In the genomic region with DNA sequence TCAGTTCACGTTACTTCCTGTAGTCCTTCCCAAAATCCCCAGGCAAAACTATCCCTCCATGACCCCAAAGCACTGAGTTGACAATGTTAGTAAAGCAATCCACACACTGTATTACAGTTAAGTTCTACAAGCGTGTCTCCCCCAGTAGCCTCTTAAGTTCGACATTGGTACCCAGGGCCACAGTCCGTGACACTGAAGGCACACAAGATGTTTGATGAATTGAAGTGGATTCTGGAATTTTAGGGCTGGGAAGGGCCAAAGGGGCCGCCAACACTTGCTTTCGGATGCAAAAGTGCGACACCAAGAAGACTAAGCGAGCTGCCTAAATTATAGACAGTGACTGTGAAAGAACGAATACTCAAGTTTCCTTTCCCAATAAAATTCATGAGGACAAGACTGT, we compare ENCODE assay signal across 2 cellular contexts.
TF ChIP-seq lines count a peak whose summit lies in the region.

No MANE protein-coding gene starts in this region.

TF ChIP-seq in IMR-90, 13 proteins besides CTCF, POLR2A, EP300 and RAD21:
- TF ChIP-seq, protein P1, sequence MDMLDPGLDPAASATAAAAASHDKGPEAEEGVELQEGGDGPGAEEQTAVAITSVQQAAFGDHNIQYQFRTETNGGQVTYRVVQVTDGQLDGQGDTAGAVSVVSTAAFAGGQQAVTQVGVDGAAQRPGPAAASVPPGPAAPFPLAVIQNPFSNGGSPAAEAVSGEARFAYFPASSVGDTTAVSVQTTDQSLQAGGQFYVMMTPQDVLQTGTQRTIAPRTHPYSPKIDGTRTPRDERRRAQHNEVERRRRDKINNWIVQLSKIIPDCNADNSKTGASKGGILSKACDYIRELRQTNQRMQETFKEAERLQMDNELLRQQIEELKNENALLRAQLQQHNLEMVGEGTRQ (IDR thresholded peaks at IDR 0.05; ENCODE audit: low read depth, low read length): no peak
- TF ChIP-seq RFX5 (IDR thresholded peaks at IDR 0.05; ENCODE audit: low read depth, low read length) (no peak), MXI1 (IDR thresholded peaks at IDR 0.05; ENCODE audit: borderline replicate concordance, low read depth, low read length) (no peak), BHLHE40 (IDR thresholded peaks at IDR 0.05; ENCODE audit: low read depth, low read length) (no peak), NFE2L2 (IDR thresholded peaks at IDR 0.05; ENCODE audit: low read depth, low read length) (no peak), SMC3 (IDR thresholded peaks at IDR 0.05; ENCODE audit: low read depth, low read length) (no peak), CHD1 (IDR thresholded peaks at IDR 0.05; ENCODE audit: low read depth, low read length) (no peak), FOS (IDR thresholded peaks at IDR 0.05; ENCODE audit: low read depth, low read length) (no peak)

TF ChIP-seq in HEK293T, 16 proteins besides CTCF, POLR2A, EP300 and RAD21 (continued from another document):
- TF ChIP-seq, protein P2, sequence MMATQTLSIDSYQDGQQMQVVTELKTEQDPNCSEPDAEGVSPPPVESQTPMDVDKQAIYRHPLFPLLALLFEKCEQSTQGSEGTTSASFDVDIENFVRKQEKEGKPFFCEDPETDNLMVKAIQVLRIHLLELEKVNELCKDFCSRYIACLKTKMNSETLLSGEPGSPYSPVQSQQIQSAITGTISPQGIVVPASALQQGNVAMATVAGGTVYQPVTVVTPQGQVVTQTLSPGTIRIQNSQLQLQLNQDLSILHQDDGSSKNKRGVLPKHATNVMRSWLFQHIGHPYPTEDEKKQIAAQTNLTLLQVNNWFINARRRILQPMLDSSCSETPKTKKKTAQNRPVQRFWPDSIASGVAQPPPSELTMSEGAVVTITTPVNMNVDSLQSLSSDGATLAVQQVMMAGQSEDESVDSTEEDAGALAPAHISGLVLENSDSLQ (IDR thresholded peaks at IDR 0.05): no peak
- TF ChIP-seq HDGF (IDR thresholded peaks at IDR 0.05; ENCODE audit: borderline replicate concordance) (no peak), FOXM1 (IDR thresholded peaks at IDR 0.05; ENCODE audit: borderline replicate concordance) (no peak), LEF1 (IDR thresholded peaks at IDR 0.05; ENCODE audit: borderline replicate concordance) (no peak), L3MBTL2 (conservative IDR thresholded peaks at IDR 0.05) (no peak)
